Comparison of ENCODE assay signal across 8 cellular contexts in genomic region chr1:40711465-40712404, GRCh38. TPM values are rescaled to one million over a fixed set of nuclear protein-coding genes. Genes with fewer than 3 reads are reported as not detected.
DNase-seq lines count a peak whose midpoint lies in the region; ATAC-seq, FAIRE-seq and TF ChIP-seq lines count a peak whose summit lies in the region.

No MANE protein-coding gene starts in this region.

- peak overlapping the region; percentile 56 for H3K27ac Mint-ChIP-seq in nephron progenitor cell

- no peaks in the 10 kb centered on the region for H3K9me3 Mint-ChIP-seq in nephron progenitor cell

- peak overlapping the region; percentile 100 for H3K4me3 Mint-ChIP-seq in nephron progenitor cell

- peak overlapping the region; percentile 91 for H3K27ac ChIP-seq in epithelial cell of prostate

- no peak for TF ChIP-seq CTCF in nephron progenitor cell (IDR thresholded peaks at IDR 0.05)

- H3K4me1 Mint-ChIP-seq in nephron progenitor cell = peaks cover 42% of the 10 kb centered on the region

- no peaks in the 10 kb centered on the region for H3K27me3 Mint-ChIP-seq in nephron progenitor cell (ENCODE audit: low read depth, poor library complexity)

- FAIRE-seq in RCC 7860 (lab: Jason Lieb, UNC) (peak; percentile 73), frontal cortex (lab: Jason Lieb, UNC) (no peak)

- peaks cover 9% of the 10 kb centered on the region for H3K36me3 Mint-ChIP-seq in nephron progenitor cell (ENCODE audit: low read depth)

- no peak for ATAC-seq in HG02852 (IDR thresholded peaks at IDR 0.05; ENCODE audit: unreplicated experiment)

- DNase-seq in NCI-H1436 (lab: John Stamatoyannopoulos, UW) (peak; percentile 7), NCI-H1436 treated with DMSO at 0.1 percent for 48 hours (lab: John Stamatoyannopoulos, UW) (no peak), RCC 7860 (ENCODE audit: low spot score) (peak; percentile 62), epithelial cell of prostate (ENCODE audit: low read depth, low spot score) (peak; percentile 76), nephron progenitor cell (no peak), globus pallidus (ENCODE audit: low spot score) (no peak), frontal cortex (ENCODE audit: low spot score in 2 of 2) (no peak)

RNA-seq across cellular contexts. Expression of gene NFYC, which starts 20.2 kb away (rescaled TPM):
- 31.8 TPM for total RNA-seq in frontal cortex

RNA-seq across cellular contexts. Expression of gene RIMS3, which starts 46.3 kb away (rescaled TPM):
- total RNA-seq in frontal cortex = 24.1 TPM

Comparison
In these comparisons a context has a peak if more than half of its experiments do, and no peak if none do; other contexts are left out.
1. DNase-seq: peak in NCI-H1436 (single experiment), RCC 7860 (single experiment) and epithelial cell of prostate (single experiment); none in NCI-H1436 treated with DMSO at 0.1 percent for 48 hours (single experiment), nephron progenitor cell (single experiment), globus pallidus (single experiment) and frontal cortex (0 of 2).